8 cellular contexts compared by ENCODE assay signal in the genomic region with DNA sequence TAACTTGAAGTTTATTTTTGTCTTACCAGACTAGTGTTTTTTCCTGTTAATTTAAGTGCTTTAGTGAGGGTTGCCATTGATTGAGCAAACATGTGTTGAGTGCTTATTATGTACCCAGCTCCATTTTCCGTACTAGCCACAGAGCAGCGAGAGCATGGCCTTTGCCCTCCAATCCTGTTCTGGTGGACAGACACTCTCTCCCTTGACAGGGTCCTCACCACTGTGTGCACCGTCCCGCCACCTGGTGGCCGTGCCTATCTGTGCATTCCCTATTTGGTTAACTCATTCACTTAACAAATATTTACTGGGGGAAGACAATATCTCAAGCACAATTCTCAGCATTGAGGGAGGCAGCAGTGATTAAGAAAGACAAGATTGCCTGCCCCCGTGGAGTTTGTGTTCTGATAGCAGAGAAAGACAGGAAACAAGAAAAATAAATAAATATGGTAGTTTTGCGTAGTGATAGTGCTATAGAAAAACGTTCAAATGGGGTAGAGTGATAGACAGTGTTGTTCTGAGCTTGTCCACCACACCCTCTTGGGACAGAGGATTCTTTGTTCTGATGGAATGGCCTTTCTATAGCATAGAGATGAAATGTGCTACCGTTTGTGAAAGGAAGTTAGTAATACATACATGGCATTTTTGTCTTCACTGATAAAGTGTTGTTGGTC. TPM values are rescaled to one million over a fixed set of nuclear protein-coding genes. Genes with fewer than 3 reads are reported as not detected.
DNase-seq lines count a peak whose midpoint lies in the region; ATAC-seq and TF ChIP-seq lines count a peak whose summit lies in the region.

No MANE protein-coding gene starts in this region.

- H4K20me1 ChIP-seq in PC-9 (ENCODE audit: insufficient read depth), result no peaks in the 10 kb centered on the region

- DNase-seq in NCI-H510A treated with DMSO at 0.1 percent for 48 hours (lab: John Stamatoyannopoulos, UW), result peak; percentile 76
- DNase-seq in NCI-H510A (lab: John Stamatoyannopoulos, UW), result no peak
- DNase-seq in PC-9, result peak in 1 of 2 experiments; percentile 4
- peak; percentile 43 for DNase-seq in activated naive CD4-positive, alpha-beta T cell treated with anti-CD3 and anti-CD28 coated beads, Interleukin-2, amount 50 U/mL, for 16 hours
- peak; percentile 48 to 81 (median 78) for DNase-seq in right cardiac atrium
- peak; percentile 69 for DNase-seq in stimulated activated CD4-positive, alpha-beta T cell treated with anti-CD3 and anti-CD28 coated beads, Interleukin-15, amount 100 ng/mL, for 24 hours
- DNase-seq in GDM1 (lab: John Stamatoyannopoulos, UW), result no peak

- H3K36me3 ChIP-seq in PC-9 (ENCODE audit: low read depth), result no peaks in the 10 kb centered on the region

- WGBS in right cardiac atrium, result 46% methylated on average over 9 of the region's 9 CpGs

- no peaks in the 10 kb centered on the region for H3K79me2 ChIP-seq in PC-9 (ENCODE audit: low read depth)

- H3K4me3 ChIP-seq in PC-9 (no peak overlapping the region), right cardiac atrium (ENCODE audit: low read length) (no peak overlapping the region)

- ATAC-seq in HG02885 (IDR thresholded peaks at IDR 0.05; ENCODE audit: poor library complexity, unreplicated experiment) (peak; percentile 64), right cardiac atrium (peak; percentile 66 to 75)

- H3K27me3 ChIP-seq in PC-9 (ENCODE audit: insufficient read depth, low read depth) (peaks cover 9% of the 10 kb centered on the region; the same call in 1 of the 2 replicates), right cardiac atrium (ENCODE audit: control insufficient read depth, insufficient read depth) (no peaks in the 10 kb centered on the region)

- POLR2A ChIA-PET in PC-9 (lab: Charles Lee; ENCODE audit: unreplicated experiment), result no interaction called here

- H3K9me3 ChIP-seq in PC-9 (ENCODE audit: insufficient read depth, low read depth), result no peaks in the 10 kb centered on the region
- H3K9me3 ChIP-seq in right cardiac atrium (ENCODE audit: control insufficient read depth, low read length), result no peaks in the 10 kb centered on the region

- no peaks in the 10 kb centered on the region for H3F3A ChIP-seq in PC-9 (ENCODE audit: insufficient read depth, low read depth)

- no peaks in the 10 kb centered on the region for H3K9me2 ChIP-seq in PC-9 (ENCODE audit: insufficient read depth)

- H3K27ac ChIP-seq in PC-9, result no peak overlapping the region
- no peak overlapping the region for H3K27ac ChIP-seq in right cardiac atrium (ENCODE audit: low read length)

- H3K4me1 ChIP-seq in PC-9 (replicated peaks; ENCODE audit: insufficient read depth) (no peaks in the 10 kb centered on the region), right cardiac atrium (ENCODE audit: control insufficient read depth, insufficient read depth, low read length) (peaks cover 4% of the 10 kb centered on the region)

- intact Hi-C loops in PC-9 (cut with micrococcal nuclease; ENCODE audit: unreplicated experiment) (loop anchor here (1.0 kb wide), 1 partner anchor 376 kb away; no protein-coding TSS in a partner anchor), right cardiac atrium (cut with DNase I) (loop anchor here in 1 of 4 donors (10.0 kb wide), 1 partner anchor 75 kb away; no protein-coding TSS in a partner anchor)

- no peak overlapping the region for H2AFZ ChIP-seq in PC-9

- CTCF ChIA-PET in PC-9 (lab: Charles Lee), result no interaction called here

- TF ChIP-seq CTCF in PC-9 (conservative IDR thresholded peaks at IDR 0.05), result peak; percentile 80

- no TSS peak for BruUV-seq in PC-9 (replicated peaks; lab: Mats Ljungman, UMichigan)

- H3K4me2 ChIP-seq in PC-9, result no peak overlapping the region

RNA-seq across cellular contexts. Expression of gene CDH13, which starts 13.0 kb away (rescaled TPM):
- 0.24 TPM in 1 of 2 replicates, not detected in the other for total RNA-seq in PC-9 (2021)
- 100 to 1,000 TPM in 2 of 4 donors, 10 to 100 TPM in 2; 91.9 to 123 (median 103) TPM for total RNA-seq in right cardiac atrium
- polyA plus RNA-seq in right cardiac atrium, result 20.7 TPM

Comparison
In these comparisons a context has a peak if more than half of its experiments do, and no peak if none do; other contexts are left out.
1. DNase-seq: peak in NCI-H510A treated with DMSO at 0.1 percent for 48 hours (single experiment), activated naive CD4-positive, alpha-beta T cell treated with anti-CD3 and anti-CD28 coated beads, Interleukin-2, amount 50 U/mL, for 16 hours (single experiment), right cardiac atrium (3 of 3) and stimulated activated CD4-positive, alpha-beta T cell treated with anti-CD3 and anti-CD28 coated beads, Interleukin-15, amount 100 ng/mL, for 24 hours (single experiment); none in NCI-H510A (single experiment) and GDM1 (single experiment).
2. RNA of gene CDH13, which starts 13.0 kb away (total RNA-seq): 91.9 to 123 TPM in right cardiac atrium; 0.24 TPM in PC-9; every median in the first group is over 10 times any median in the second.